8 cellular contexts compared by ENCODE assay signal in the genomic region with DNA sequence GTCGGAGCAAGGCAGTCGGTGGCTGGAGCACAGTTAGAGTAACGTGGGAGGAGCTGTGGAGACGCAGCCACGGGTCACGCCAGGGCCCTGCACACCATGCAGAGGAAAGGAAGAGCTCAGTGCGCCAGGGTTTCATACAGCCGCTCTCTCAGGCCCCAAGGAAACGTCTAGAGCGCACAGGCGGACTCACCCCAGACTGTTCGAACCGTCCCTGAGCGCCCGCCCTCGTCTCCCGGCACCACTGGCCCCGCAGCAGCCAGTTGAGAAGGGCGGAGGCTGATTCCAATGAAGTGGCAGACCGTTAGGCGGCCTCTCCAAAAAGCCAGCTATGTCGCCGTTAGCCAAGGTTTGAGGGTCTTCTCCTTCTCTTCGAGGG. TPM values are rescaled to one million over a fixed set of nuclear protein-coding genes. Genes with fewer than 3 reads are reported as not detected.
A peak's percentile ranks its signal among the peaks of the same experiment; 100 is the strongest.
DNase-seq lines count a peak whose midpoint lies in the region; ATAC-seq, FAIRE-seq and TF ChIP-seq lines count a peak whose summit lies in the region.

No MANE protein-coding gene starts in this region.

- peak overlapping the region; percentile 98 for H3K27ac Mint-ChIP-seq in activated T-cell treated with anti-CD3 and anti-CD28 coated beads, Interleukin-2, amount 50 U/mL, for 24 hours

- H3K9ac ChIP-seq in GM23248 (peak overlapping the region; percentile 85), MM.1S (ENCODE audit: low read length) (peak overlapping the region; percentile 96)

- 5 to 7% methylated on average over 23 to 24 of the region's 24 CpGs for WGBS in GM23248 (ENCODE audit: low coverage in 1 of 2, low lambda C conversion rate in 2 of 2, missing lambda C conversion rate in 2 of 2), 2 experiments
- 12 to 23% methylated on average over 24 of the region's 24 CpGs for WGBS in pancreas, 2 donors

- peaks cover 10% of the 10 kb centered on the region for H3K27me3 Mint-ChIP-seq in activated T-cell treated with anti-CD3 and anti-CD28 coated beads, Interleukin-2, amount 50 U/mL, for 24 hours

- intact Hi-C loops in pancreas (cut with DNase I) = no loop called here

- peaks cover 32% of the 10 kb centered on the region for H3K4me1 Mint-ChIP-seq in activated T-cell treated with anti-CD3 and anti-CD28 coated beads, Interleukin-2, amount 50 U/mL, for 24 hours (ENCODE audit: low read depth)

- H3K4me1 ChIP-seq in GM23248 (ENCODE audit: insufficient read depth) = peaks cover 17% of the 10 kb centered on the region
- 0 out of 2 replicates have a peak, but pooled peaks cover 9% of the 10 kb centered on the region for H3K4me1 ChIP-seq in MM.1S (ENCODE audit: low read length)
- peaks cover 0 to 7% (median 6%) of the 10 kb centered on the region in 3 donors for H3K4me1 ChIP-seq in pancreas

- H3K9me3 ChIP-seq in GM23248 (ENCODE audit: low read depth) = no peaks in the 10 kb centered on the region
- H3K9me3 ChIP-seq in MM.1S (replicated peaks; ENCODE audit: insufficient read depth, low read length) = no peaks in the 10 kb centered on the region
- no peaks in the 10 kb centered on the region for H3K9me3 ChIP-seq in pancreas

- peak overlapping the region; percentile 79 for H3K4me3 Mint-ChIP-seq in activated T-cell treated with anti-CD3 and anti-CD28 coated beads, Interleukin-2, amount 50 U/mL, for 24 hours

- peak overlapping the region; percentile 71 for H3K4me2 ChIP-seq in GM23248 (ENCODE audit: unreplicated experiment)
- H3K4me2 ChIP-seq in MM.1S (ENCODE audit: low read depth, low read length) = peak overlapping the region; percentile 64

- peak overlapping the region; percentile 69 for H3K4me3 ChIP-seq in GM12864 (ENCODE audit: low read depth, low read length)
- peak overlapping the region; percentile 79 for H3K4me3 ChIP-seq in GM23248
- peak overlapping the region; percentile 92 for H3K4me3 ChIP-seq in MM.1S (ENCODE audit: low read length)
- peak overlapping the region; percentile 64 to 91 (median 87) for H3K4me3 ChIP-seq in pancreas

- ATAC-seq in pancreas = peak; percentile 15 to 58 (median 31)

- peak overlapping the region; percentile 84 for H2AFZ ChIP-seq in GM23248
- H2AFZ ChIP-seq in MM.1S (ENCODE audit: low read length) = peak overlapping the region; percentile 75

- no peak for TF ChIP-seq CTCF in GM12864 (IDR thresholded peaks at IDR 0.05; ENCODE audit: low read depth, low read length, missing control alignments)
- TF ChIP-seq CTCF in MM.1S (IDR thresholded peaks at IDR 0.05; ENCODE audit: low read length) = no peak
- TF ChIP-seq CTCF in pancreas (IDR thresholded peaks at IDR 0.05) = no peak

- H3K27ac ChIP-seq in GM23248 (peak overlapping the region; percentile 78), MM.1S (ENCODE audit: low read length) (peak overlapping the region; percentile 94), pancreas (peak overlapping the region; percentile 85 to 92 (median 90))

- H3K27me3 ChIP-seq in GM23248 (replicated peaks; ENCODE audit: insufficient read depth) (no peaks in the 10 kb centered on the region), MM.1S (replicated peaks; ENCODE audit: insufficient read depth, low read length) (no peaks in the 10 kb centered on the region), pancreas (no peaks in the 10 kb centered on the region)

- in situ Hi-C loops in GM23248 (cut with MboI) = no loop called here

- no peaks in the 10 kb centered on the region for H3K36me3 ChIP-seq in GM23248 (ENCODE audit: low read depth)
- H3K36me3 ChIP-seq in MM.1S (replicated peaks; ENCODE audit: insufficient read depth, low read length) = 0 out of 2 replicates have a peak, but pooled peaks cover 3% of the 10 kb centered on the region
- H3K36me3 ChIP-seq in pancreas = no peaks in the 10 kb centered on the region

- H3F3A ChIP-seq in GM23248 (ENCODE audit: insufficient read depth) = peaks cover 30% of the 10 kb centered on the region
- H3F3A ChIP-seq in MM.1S (ENCODE audit: insufficient read depth, low read length) = peaks cover 16% of the 10 kb centered on the region; the same call in 1 of the 2 replicates

- peaks cover 37% of the 10 kb centered on the region for H3K79me2 ChIP-seq in GM23248 (ENCODE audit: insufficient read depth)
- H3K79me2 ChIP-seq in MM.1S (ENCODE audit: low read length) = peaks cover 49% of the 10 kb centered on the region

- FAIRE-seq in pancreas (lab: Jason Lieb, UNC) = no peak

- H3K9me3 Mint-ChIP-seq in activated T-cell treated with anti-CD3 and anti-CD28 coated beads, Interleukin-2, amount 50 U/mL, for 24 hours = no peaks in the 10 kb centered on the region

- peaks cover 4% of the 10 kb centered on the region; the same call in 1 of the 2 replicates for H4K20me1 ChIP-seq in GM23248 (ENCODE audit: insufficient read depth)
- H4K20me1 ChIP-seq in MM.1S (ENCODE audit: insufficient read depth, low read length) = no peaks in the 10 kb centered on the region

- H3K9me2 ChIP-seq in GM23248 (ENCODE audit: insufficient read depth) (no peaks in the 10 kb centered on the region), MM.1S (replicated peaks; ENCODE audit: insufficient read depth, low read length) (no peaks in the 10 kb centered on the region)

- peak; percentile 48 for DNase-seq in GM12864 (ENCODE audit: low read depth)
- DNase-seq in GM23248 = peak; percentile 72
- DNase-seq in MM.1S = peak; percentile 68
- DNase-seq in activated T-cell treated with anti-CD3 and anti-CD28 coated beads, Interleukin-2, amount 50 U/mL, for 24 hours = no peak
- DNase-seq in foreskin melanocyte = peak; percentile 54
- peak in 4 of 6 donors; percentile 34 to 67 (median 54) for DNase-seq in pancreas
- no peak for DNase-seq in NCI-H1105 (lab: John Stamatoyannopoulos, UW)
- DNase-seq in NCI-H128 (lab: John Stamatoyannopoulos, UW; ENCODE audit: unreplicated experiment) = no peak

- H3K36me3 Mint-ChIP-seq in activated T-cell treated with anti-CD3 and anti-CD28 coated beads, Interleukin-2, amount 50 U/mL, for 24 hours (ENCODE audit: low read depth) = peaks cover 15% of the 10 kb centered on the region

RNA-seq across cellular contexts. Expression of a gene that starts 0.5 kb away (rescaled TPM):
- 4.6 and 6.2 TPM in 2 replicates for total RNA-seq in GM23248 (2014; rRNA removed; shearing (Covaris generic))
- 11.7 and 13.0 TPM in 2 replicates for polyA plus RNA-seq in GM23248 (2016; fragmentation: Nextera tagmentation; extraction: Ambion mirVana)
- 1 to 10 TPM in 3 of 6 donors, under 1 TPM in 3; 0.71 to 2.4 (median 1.2) TPM for total RNA-seq in pancreas
- 1 to 10 TPM; 1.6 to 2.3 TPM for polyA plus RNA-seq in pancreas

RNA-seq across cellular contexts. Expression of a gene that starts 16.0 kb away (rescaled TPM):
- total RNA-seq in GM23248 (2014; rRNA removed; shearing (Covaris generic)) = 8.3 and 11.8 TPM in 2 replicates
- 8.4 and 10.7 TPM in 2 replicates for polyA plus RNA-seq in GM23248 (2016; fragmentation: Nextera tagmentation; extraction: Ambion mirVana)
- total RNA-seq in pancreas = 10 to 100 TPM in 4 of 6 donors, 1 to 10 TPM in 2; 8.9 to 17.9 (median 11.5) TPM
- polyA plus RNA-seq in pancreas = 10 to 100 TPM in 1 of 2 donors, 1 to 10 TPM in 1; 10.0 to 10.6 TPM

RNA-seq across cellular contexts. Expression of a gene that starts 17.3 kb away (rescaled TPM):
- not detected in 2 replicates for total RNA-seq in GM23248 (2014; rRNA removed; shearing (Covaris generic))
- polyA plus RNA-seq in GM23248 (2016; fragmentation: Nextera tagmentation; extraction: Ambion mirVana) = not detected in 2 replicates
- under 1 TPM; 0.41 to 0.98 (median 0.64) TPM for total RNA-seq in pancreas
- 1 to 10 TPM in 1 of 2 donors, under 1 TPM in 1; 0.49 to 7.1 TPM for polyA plus RNA-seq in pancreas

RNA-seq across cellular contexts. Expression of a gene that starts 53.9 kb away (rescaled TPM):
- total RNA-seq in GM23248 (2014; rRNA removed; shearing (Covaris generic)) = not detected in 2 replicates
- not detected in 2 replicates for polyA plus RNA-seq in GM23248 (2016; fragmentation: Nextera tagmentation; extraction: Ambion mirVana)
- total RNA-seq in pancreas = not detected
- polyA plus RNA-seq in pancreas = not detected

RNA-seq across cellular contexts. Expression of a gene that starts 58.9 kb away (rescaled TPM):
- total RNA-seq in GM23248 (2014; rRNA removed; shearing (Covaris generic)) = not detected in 2 replicates
- polyA plus RNA-seq in GM23248 (2016; fragmentation: Nextera tagmentation; extraction: Ambion mirVana) (not detected in 2 replicates), pancreas (under 1 TPM; 0.14 to 0.15 TPM)
- under 1 TPM in 2 of 6 donors, not detected in 4; 0.28 to 0.52 TPM for total RNA-seq in pancreas

Comparison
In these comparisons a context has a peak if more than half of its experiments do, and no peak if none do; other contexts are left out.
1. DNase-seq: peak in GM12864 (single experiment), GM23248 (single experiment), MM.1S (single experiment), foreskin melanocyte (single experiment) and pancreas (4 of 6); none in activated T-cell treated with anti-CD3 and anti-CD28 coated beads, Interleukin-2, amount 50 U/mL, for 24 hours (single experiment), NCI-H1105 (single experiment) and NCI-H128 (single experiment).
2. Peak in every context shown above with its lines, with median percentiles within 50 percentile points of each other: H3K4me3 ChIP-seq and H3K27ac ChIP-seq.